In genomic region chr9:98502311-98502975, GRCh38 we compare ENCODE assay signal across 1 cellular context.
TF ChIP-seq lines count a peak whose summit lies in the region.

No MANE protein-coding gene starts in this region.

TF ChIP-seq in H1, 55 proteins besides CTCF, POLR2A, EP300 and RAD21:
- TF ChIP-seq RNF2 (IDR thresholded peaks at IDR 0.05; ENCODE audit: borderline replicate concordance, low read depth, low read length, missing control alignments, poor library complexity, severe bottlenecking): no peak
